In the genomic region with DNA sequence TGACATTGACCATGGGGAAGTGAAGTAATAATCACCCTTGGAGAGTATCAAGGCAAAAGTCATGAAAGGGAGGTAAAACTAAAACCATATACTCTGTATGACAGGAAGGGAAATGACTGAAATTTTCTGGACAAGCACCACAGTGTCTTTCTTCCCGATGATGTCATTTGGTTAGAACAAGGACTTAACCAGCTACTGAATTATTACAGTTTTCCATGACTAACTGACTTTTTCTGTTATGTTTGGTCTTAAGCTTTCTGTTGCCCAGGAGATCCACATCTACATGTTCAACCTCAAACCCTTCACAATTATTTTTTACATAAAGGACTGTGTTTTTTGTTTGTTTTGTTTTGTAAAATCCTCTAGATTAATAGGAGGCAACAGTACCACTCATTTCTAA, we compare ENCODE assay signal across 12 cellular contexts. TPM values are rescaled to one million over a fixed set of nuclear protein-coding genes. Genes with fewer than 3 reads are reported as not detected.
A peak's percentile ranks its signal among the peaks of the same experiment; 100 is the strongest.
DNase-seq lines count a peak whose midpoint lies in the region; ATAC-seq, FAIRE-seq and TF ChIP-seq lines count a peak whose summit lies in the region.
"Had no signal": no experiment of that assay in that cellular context is flagged by ENCODE, and none has a peak within 500 bp of the region (broad histone marks: within the 10 kb centered on the region; RNA-seq: fewer than 3 reads in every experiment).

No MANE protein-coding gene starts in this region.

- DNase-seq in breast epithelium (ENCODE audit: low spot score in 2 of 2) (no peak), MCF 10A (ENCODE audit: unreplicated experiment) (no peak), dorsolateral prefrontal cortex (no peak), lower lobe of right lung (no peak), urothelium cell line (ENCODE audit: low spot score) (peak; percentile 38), OCI-M1 (lab: John Stamatoyannopoulos, UW) (no peak)
- no peak for DNase-seq in activated CD4-positive, alpha-beta memory T cell treated with anti-CD3 and anti-CD28 coated beads for 36 hours
- no peak for DNase-seq in activated CD4-positive, alpha-beta T cell treated with anti-CD3 and anti-CD28 coated beads for 48 hours
- DNase-seq: NCI-H146; stimulated activated CD4-positive, alpha-beta T cell treated with anti-CD3 and anti-CD28 coated beads, Interleukin-2, amount 100 ng/mL, for 24 hours had no signal

- H3K27ac ChIP-seq in breast epithelium (peak overlapping the region; percentile 6 to 68), dorsolateral prefrontal cortex (peak overlapping the region in 58 of 59 donors; percentile 49 to 99 (median 91)), lower lobe of right lung (peak overlapping the region; percentile 79)
- H3K27ac ChIP-seq: SJCRH30 had no signal

- H3K9me3 ChIP-seq in breast epithelium (no peaks in the 10 kb centered on the region), lower lobe of right lung (no peaks in the 10 kb centered on the region)
- H3K9me3 ChIP-seq: SJCRH30 had no signal

- no peak overlapping the region for H3K27ac Mint-ChIP-seq in MCF 10A (ENCODE audit: low read depth, unreplicated experiment)
- no peak overlapping the region for H3K27ac Mint-ChIP-seq in activated CD4-positive, alpha-beta memory T cell treated with anti-CD3 and anti-CD28 coated beads for 36 hours

- H3K4me3 ChIP-seq in breast epithelium (no peak overlapping the region), dorsolateral prefrontal cortex (peak overlapping the region in 2 of 59 donors; percentile 3 to 8), lower lobe of right lung (no peak overlapping the region)
- H3K4me3 ChIP-seq: SJCRH30 had no signal

- no peak for FAIRE-seq in urothelium cell line (lab: Jason Lieb, UNC)
- FAIRE-seq: H1 had no signal

- H3K4me1 ChIP-seq in breast epithelium (no peaks in the 10 kb centered on the region), lower lobe of right lung (peaks cover 20% of the 10 kb centered on the region)

- H3K4me3 Mint-ChIP-seq in MCF 10A (ENCODE audit: unreplicated experiment): no peak overlapping the region
- no peak overlapping the region for H3K4me3 Mint-ChIP-seq in activated CD4-positive, alpha-beta memory T cell treated with anti-CD3 and anti-CD28 coated beads for 36 hours

- peak in 1 of 2 donors; percentile 31 for ATAC-seq in lower lobe of right lung

- CTCF ChIA-PET in MCF 10A (lab: Yijun Ruan, JAX): interaction anchor here (0.8 to 6.9 kb wide), 7 partner anchors 9 to 531 kb away, joined by 3 to 56 read pairs (median 4); no protein-coding TSS in a partner anchor
- CTCF ChIA-PET in activated CD4-positive, alpha-beta memory T cell treated with anti-CD3 and anti-CD28 coated beads for 36 hours (lab: Charles Lee): no interaction called here

- no peaks in the 10 kb centered on the region for H3K27me3 Mint-ChIP-seq in MCF 10A (ENCODE audit: insufficient read depth, unreplicated experiment)
- H3K27me3 Mint-ChIP-seq in activated CD4-positive, alpha-beta memory T cell treated with anti-CD3 and anti-CD28 coated beads for 36 hours: peaks cover 2% of the 10 kb centered on the region

- H3K9me3 Mint-ChIP-seq in MCF 10A (ENCODE audit: unreplicated experiment): no peaks in the 10 kb centered on the region
- H3K9me3 Mint-ChIP-seq in activated CD4-positive, alpha-beta memory T cell treated with anti-CD3 and anti-CD28 coated beads for 36 hours: no peaks in the 10 kb centered on the region

- H3K36me3 Mint-ChIP-seq in MCF 10A (ENCODE audit: insufficient read depth, unreplicated experiment): no peaks in the 10 kb centered on the region
- H3K36me3 Mint-ChIP-seq in activated CD4-positive, alpha-beta memory T cell treated with anti-CD3 and anti-CD28 coated beads for 36 hours: no peaks in the 10 kb centered on the region

- no peak for TF ChIP-seq POLR2A in breast epithelium (IDR thresholded peaks at IDR 0.05)

- peaks cover 7% of the 10 kb centered on the region for H3K4me1 Mint-ChIP-seq in MCF 10A (ENCODE audit: insufficient read depth, unreplicated experiment)
- no peaks in the 10 kb centered on the region for H3K4me1 Mint-ChIP-seq in activated CD4-positive, alpha-beta memory T cell treated with anti-CD3 and anti-CD28 coated beads for 36 hours (ENCODE audit: low read depth)

- BruUV-seq in MCF 10A (replicated peaks; lab: Mats Ljungman, UMichigan): no TSS peak

- POLR2A ChIA-PET in MCF 10A (lab: Yijun Ruan, JAX): interaction anchor here (1.3 to 3.1 kb wide), 4 partner anchors 10 to 36 kb away, joined by 4 to 19 read pairs (median 7); no protein-coding TSS in a partner anchor
- POLR2A ChIA-PET in activated CD4-positive, alpha-beta memory T cell treated with anti-CD3 and anti-CD28 coated beads for 36 hours (lab: Charles Lee): no interaction called here

- intact Hi-C loops in breast epithelium (cut with DNase I; ENCODE audit: low total_unique reads) (no loop called here), MCF 10A (cut with micrococcal nuclease) (no loop called here), dorsolateral prefrontal cortex (cut with DNase I) (no loop called here), lower lobe of right lung (cut with DNase I) (no loop called here)
- intact Hi-C loops in activated CD4-positive, alpha-beta memory T cell treated with anti-CD3 and anti-CD28 coated beads for 36 hours (cut with micrococcal nuclease): no loop called here

- no peak for TF ChIP-seq CTCF in breast epithelium (IDR thresholded peaks at IDR 0.05)
- TF ChIP-seq CTCF in MCF 10A (IDR thresholded peaks at IDR 0.05; ENCODE audit: unreplicated experiment): no peak
- TF ChIP-seq CTCF in dorsolateral prefrontal cortex (IDR thresholded peaks at IDR 0.05 in 54 of 56, conservative IDR thresholded peaks at IDR 0.05 in 2 of 56; ENCODE audit: low read depth in 1 of 56, partially characterized antibody in 56 of 56): no peak
- no peak for TF ChIP-seq CTCF in lower lobe of right lung (IDR thresholded peaks at IDR 0.05)

- H3K36me3 ChIP-seq in breast epithelium (no peaks in the 10 kb centered on the region), lower lobe of right lung (no peaks in the 10 kb centered on the region)
- H3K36me3 ChIP-seq: SJCRH30 had no signal

- H3K27me3 ChIP-seq in breast epithelium (no peaks in the 10 kb centered on the region), dorsolateral prefrontal cortex (no peaks in the 10 kb centered on the region), lower lobe of right lung (ENCODE audit: low read depth) (no peaks in the 10 kb centered on the region)
- H3K27me3 ChIP-seq: SJCRH30 had no signal

RNA-seq across cellular contexts. Expression of a gene that starts 42.9 kb away (rescaled TPM):
- total RNA-seq in breast epithelium (10 to 100 TPM in 1 of 3 donors, 1 to 10 TPM in 2; 1.6 to 14.2 (median 8.8) TPM), MCF 10A (2022) (1.2 and 5.9 TPM in 2 replicates), dorsolateral prefrontal cortex (100 to 1,000 TPM in 47 of 120 experiments, 10 to 100 TPM in 73; 43.3 to 151 (median 93.9) TPM), lower lobe of right lung (12.7 TPM)
- total RNA-seq in activated CD4-positive, alpha-beta memory T cell treated with anti-CD3 and anti-CD28 coated beads for 36 hours: under 1 TPM in 1 of 2 experiments, not detected in 1; 0.43 TPM

Comparison
In these comparisons a context has a peak if more than half of its experiments do, and no peak if none do; other contexts are left out.
1. H3K27ac ChIP-seq: peak in every context shown above with its lines; median percentile 91 in dorsolateral prefrontal cortex; 79 in lower lobe of right lung; 37 in breast epithelium.